12 cellular contexts compared by ENCODE assay signal in the genomic region with DNA sequence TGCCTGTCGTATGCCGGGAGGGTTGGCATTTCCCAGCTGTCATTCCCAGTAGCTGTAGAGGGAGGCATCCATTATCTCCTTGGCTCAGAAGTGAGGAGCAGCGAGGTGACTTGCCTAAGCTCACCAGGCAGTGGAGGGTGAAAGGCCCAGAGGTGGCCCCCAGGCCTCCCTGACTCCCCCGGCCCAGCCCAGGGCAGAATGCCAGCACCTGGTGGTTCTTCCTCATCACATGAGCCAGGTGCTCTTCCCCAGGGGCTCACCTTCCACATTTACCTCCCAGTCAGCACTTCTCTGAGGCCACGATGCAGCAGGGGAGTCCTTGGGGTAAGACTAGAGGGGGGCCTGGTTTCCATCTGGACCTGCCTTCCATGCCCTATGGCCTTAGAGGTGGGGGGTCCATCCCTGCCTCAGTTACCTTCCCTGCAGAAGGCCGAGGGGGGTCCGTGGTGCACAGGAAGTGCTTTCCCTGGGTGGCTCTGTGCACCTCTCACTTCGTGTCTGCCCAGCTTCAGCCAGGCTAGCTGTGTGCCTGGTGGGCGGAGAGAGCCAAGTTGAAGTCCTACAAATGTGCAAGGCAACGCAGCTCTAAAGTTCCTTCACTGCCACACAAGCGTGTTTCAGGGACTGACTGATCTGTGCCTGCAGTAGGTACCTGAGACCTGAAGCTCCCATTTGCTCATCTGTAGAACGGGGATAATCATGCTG.
DNase-seq lines count a peak whose midpoint lies in the region; ATAC-seq lines count a peak whose summit lies in the region.
"Had no signal": no experiment of that assay in that cellular context is flagged by ENCODE, and none has a peak within 500 bp of the region (broad histone marks: within the 10 kb centered on the region; RNA-seq: fewer than 3 reads in every experiment).

No MANE protein-coding gene starts in this region.

- H3K9me3 Mint-ChIP-seq in T-helper 1 cell treated with Interleukin-12 subunit alpha and Interleukin-12 subunit beta and Interleukin-4 antibody, amounts not matched to agents 30 μg/mL and 1 μg/mL, for 36 hours, result no peaks in the 10 kb centered on the region
- no peaks in the 10 kb centered on the region for H3K9me3 Mint-ChIP-seq in activated naive CD8-positive, alpha-beta T cell treated with anti-CD3 and anti-CD28 coated beads, Interleukin-2, amount 50 U/mL, for 24 hours

- intact Hi-C loops in posterior vena cava (cut with DNase I), result no loop called here

- no peak overlapping the region for H3K4me3 Mint-ChIP-seq in T-helper 1 cell treated with Interleukin-12 subunit alpha and Interleukin-12 subunit beta and Interleukin-4 antibody, amounts not matched to agents 30 μg/mL and 1 μg/mL, for 36 hours
- no peak overlapping the region for H3K4me3 Mint-ChIP-seq in activated naive CD8-positive, alpha-beta T cell treated with anti-CD3 and anti-CD28 coated beads, Interleukin-2, amount 50 U/mL, for 24 hours

- no peaks in the 10 kb centered on the region for H3K27me3 Mint-ChIP-seq in T-helper 1 cell treated with Interleukin-12 subunit alpha and Interleukin-12 subunit beta and Interleukin-4 antibody, amounts not matched to agents 30 μg/mL and 1 μg/mL, for 36 hours (ENCODE audit: low read depth)
- H3K27me3 Mint-ChIP-seq in activated naive CD8-positive, alpha-beta T cell treated with anti-CD3 and anti-CD28 coated beads, Interleukin-2, amount 50 U/mL, for 24 hours, result no peaks in the 10 kb centered on the region

- peaks cover 54% of the 10 kb centered on the region for H3K4me1 Mint-ChIP-seq in T-helper 1 cell treated with Interleukin-12 subunit alpha and Interleukin-12 subunit beta and Interleukin-4 antibody, amounts not matched to agents 30 μg/mL and 1 μg/mL, for 36 hours (ENCODE audit: low read depth)
- H3K4me1 Mint-ChIP-seq in activated naive CD8-positive, alpha-beta T cell treated with anti-CD3 and anti-CD28 coated beads, Interleukin-2, amount 50 U/mL, for 24 hours, result peaks cover 53% of the 10 kb centered on the region

- DNase-seq in T-helper 1 cell, result no peak
- peak; percentile 82 for DNase-seq in NCI-H2081 treated with DMSO at 0.1 percent for 48 hours (lab: John Stamatoyannopoulos, UW)
- no peak for DNase-seq in activated naive CD8-positive, alpha-beta T cell treated with anti-CD3 and anti-CD28 coated beads, Interleukin-2, amount 50 U/mL, for 24 hours
- peak; percentile 73 for DNase-seq in posterior vena cava (ENCODE audit: low spot score)
- no peak for DNase-seq in pons (ENCODE audit: low spot score)
- DNase-seq in GM03348 (ENCODE audit: low spot score), result no peak
- DNase-seq: dorsolateral prefrontal cortex, HCEC 1CT, mesendoderm, testis had no signal

- H3K36me3 Mint-ChIP-seq in T-helper 1 cell treated with Interleukin-12 subunit alpha and Interleukin-12 subunit beta and Interleukin-4 antibody, amounts not matched to agents 30 μg/mL and 1 μg/mL, for 36 hours (ENCODE audit: low read depth), result peaks cover 14% of the 10 kb centered on the region
- peaks cover 32% of the 10 kb centered on the region for H3K36me3 Mint-ChIP-seq in activated naive CD8-positive, alpha-beta T cell treated with anti-CD3 and anti-CD28 coated beads, Interleukin-2, amount 50 U/mL, for 24 hours (ENCODE audit: low read depth)

- ATAC-seq in activated naive CD8-positive, alpha-beta T cell treated with anti-CD3 and anti-CD28 coated beads, Interleukin-2, amount 50 U/mL, for 24 hours, result no peak
- no peak for ATAC-seq in HG02840 (IDR thresholded peaks at IDR 0.05; ENCODE audit: low FRiP score, unreplicated experiment)

- H3K27ac Mint-ChIP-seq in T-helper 1 cell treated with Interleukin-12 subunit alpha and Interleukin-12 subunit beta and Interleukin-4 antibody, amounts not matched to agents 30 μg/mL and 1 μg/mL, for 36 hours, result peak overlapping the region; percentile 98
- peak overlapping the region; percentile 91 for H3K27ac Mint-ChIP-seq in activated naive CD8-positive, alpha-beta T cell treated with anti-CD3 and anti-CD28 coated beads, Interleukin-2, amount 50 U/mL, for 24 hours

Comparison
In these comparisons a context has a peak if more than half of its experiments do, and no peak if none do; other contexts are left out.
1. DNase-seq: peak in NCI-H2081 treated with DMSO at 0.1 percent for 48 hours (single experiment) and posterior vena cava (single experiment); none in T-helper 1 cell (0 of 5), activated naive CD8-positive, alpha-beta T cell treated with anti-CD3 and anti-CD28 coated beads, Interleukin-2, amount 50 U/mL, for 24 hours (single experiment), pons (single experiment) and GM03348 (single experiment).